In genomic region chr13:41407380-41407779, GRCh38 we compare ENCODE assay signal across 22 cellular contexts.
"Had no signal": no experiment of that assay in that cellular context is flagged by ENCODE, and none has a peak within 500 bp of the region (broad histone marks: within the 10 kb centered on the region; RNA-seq: fewer than 3 reads in every experiment).

No MANE protein-coding gene starts in this region.

- H3K4me3 ChIP-seq: left lung, lung, smooth muscle cell, transverse colon had no signal

- H3K4me3 Mint-ChIP-seq: activated CD4-positive, alpha-beta memory T cell treated with anti-CD3 and anti-CD28 coated beads, Interleukin-2, amount 10 ng/mL, durations not matched to agents 7 days and 5 days; activated CD4-positive, alpha-beta T cell treated with anti-CD3 and anti-CD28 coated beads, Interleukin-2, amount 10 ng/mL, durations not matched to agents 24 days and 14 days; activated naive CD4-positive, alpha-beta T cell treated with anti-CD3 and anti-CD28 coated beads, Interleukin-2, amount 50 U/mL, for 24 hours; central memory CD8-positive, alpha-beta T cell; naive thymus-derived CD4-positive, alpha-beta T cell; neural crest cell; stimulated activated memory B cell treated with anti-CD40 and anti-IgM and Interleukin-4, amounts not matched to agents 10 μg/mL and 1 μg/mL and 100 μg/mL, for 72 hours; T-helper 2 cell treated with Interferon-gamma antibody and Interleukin-4, amounts not matched to agents 5 μg/mL and 100 μg/mL, for 36 hours had no signal

- H3K36me3 Mint-ChIP-seq: activated naive CD4-positive, alpha-beta T cell treated with anti-CD3 and anti-CD28 coated beads, Interleukin-2, amount 50 U/mL, for 24 hours; naive thymus-derived CD4-positive, alpha-beta T cell; stimulated activated memory B cell treated with anti-CD40 and anti-IgM and Interleukin-4, amounts not matched to agents 10 μg/mL and 1 μg/mL and 100 μg/mL, for 72 hours had no signal

- H3K9me3 Mint-ChIP-seq: activated CD4-positive, alpha-beta memory T cell treated with anti-CD3 and anti-CD28 coated beads, Interleukin-2, amount 10 ng/mL, durations not matched to agents 7 days and 5 days; activated CD4-positive, alpha-beta T cell treated with anti-CD3 and anti-CD28 coated beads, Interleukin-2, amount 10 ng/mL, durations not matched to agents 24 days and 14 days; activated naive CD4-positive, alpha-beta T cell treated with anti-CD3 and anti-CD28 coated beads, Interleukin-2, amount 50 U/mL, for 24 hours; central memory CD8-positive, alpha-beta T cell; naive thymus-derived CD4-positive, alpha-beta T cell; neural crest cell; stimulated activated memory B cell treated with anti-CD40 and anti-IgM and Interleukin-4, amounts not matched to agents 10 μg/mL and 1 μg/mL and 100 μg/mL, for 72 hours; T-helper 2 cell treated with Interferon-gamma antibody and Interleukin-4, amounts not matched to agents 5 μg/mL and 100 μg/mL, for 36 hours had no signal

- H3K36me3 ChIP-seq: brain microvascular endothelial cell, left lung, transverse colon had no signal

- H3K9me3 ChIP-seq: left lung, transverse colon had no signal

- H3K27ac Mint-ChIP-seq: activated CD4-positive, alpha-beta memory T cell treated with anti-CD3 and anti-CD28 coated beads, Interleukin-2, amount 10 ng/mL, durations not matched to agents 7 days and 5 days; activated CD4-positive, alpha-beta T cell treated with anti-CD3 and anti-CD28 coated beads, Interleukin-2, amount 10 ng/mL, durations not matched to agents 24 days and 14 days; activated naive CD4-positive, alpha-beta T cell treated with anti-CD3 and anti-CD28 coated beads, Interleukin-2, amount 50 U/mL, for 24 hours; naive thymus-derived CD4-positive, alpha-beta T cell; stimulated activated memory B cell treated with anti-CD40 and anti-IgM and Interleukin-4, amounts not matched to agents 10 μg/mL and 1 μg/mL and 100 μg/mL, for 72 hours; T-helper 2 cell treated with Interferon-gamma antibody and Interleukin-4, amounts not matched to agents 5 μg/mL and 100 μg/mL, for 36 hours had no signal

- H3K27me3 ChIP-seq: brain microvascular endothelial cell, left lung, transverse colon had no signal

- H3K27me3 Mint-ChIP-seq: activated CD4-positive, alpha-beta memory T cell treated with anti-CD3 and anti-CD28 coated beads, Interleukin-2, amount 10 ng/mL, durations not matched to agents 7 days and 5 days; activated naive CD4-positive, alpha-beta T cell treated with anti-CD3 and anti-CD28 coated beads, Interleukin-2, amount 50 U/mL, for 24 hours; central memory CD8-positive, alpha-beta T cell had no signal

- H3K4me1 Mint-ChIP-seq: activated CD4-positive, alpha-beta memory T cell treated with anti-CD3 and anti-CD28 coated beads, Interleukin-2, amount 10 ng/mL, durations not matched to agents 7 days and 5 days; activated CD4-positive, alpha-beta T cell treated with anti-CD3 and anti-CD28 coated beads, Interleukin-2, amount 10 ng/mL, durations not matched to agents 24 days and 14 days; central memory CD8-positive, alpha-beta T cell; stimulated activated memory B cell treated with anti-CD40 and anti-IgM and Interleukin-4, amounts not matched to agents 10 μg/mL and 1 μg/mL and 100 μg/mL, for 72 hours had no signal

- H3K27ac ChIP-seq: brain microvascular endothelial cell, left lung, transverse colon, VCaP had no signal

- DNase-seq: activated CD4-positive, alpha-beta memory T cell treated with anti-CD3 and anti-CD28 coated beads, Interleukin-2, amount 10 ng/mL, durations not matched to agents 7 days and 5 days; activated gamma-delta T cell; aorta; brain microvascular endothelial cell; kidney glomerular epithelial cell; left lung; naive thymus-derived CD4-positive, alpha-beta T cell; posterior cingulate gyrus; stimulated activated CD4-positive, alpha-beta T cell treated with anti-CD3 and anti-CD28 coated beads, Interleukin-15, amount 100 ng/mL, for 24 hours; transverse colon had no signal

- H3K4me1 ChIP-seq: left lung, transverse colon had no signal

- H3K4me2 ChIP-seq: smooth muscle cell had no signal

- FAIRE-seq: urothelium cell line had no signal

- ATAC-seq: activated CD4-positive, CD25-positive, alpha-beta regulatory T cell treated with anti-CD3 and anti-CD28 coated beads, Interleukin-2, amount 50 U/mL, for 24 hours; left lung; naive thymus-derived CD4-positive, alpha-beta T cell; sciatic nerve; stimulated activated memory B cell treated with anti-CD40 and anti-IgM and Interleukin-4, amounts not matched to agents 10 μg/mL and 1 μg/mL and 100 μg/mL, for 72 hours had no signal
